ENCODE assay signal across 18 cellular contexts in genomic region chr7:152699101-152699500, GRCh38. TPM values are rescaled to one million over a fixed set of nuclear protein-coding genes. Genes with fewer than 3 reads are reported as not detected.
DNase-seq lines count a peak whose midpoint lies in the region; ATAC-seq and TF ChIP-seq lines count a peak whose summit lies in the region.
"Had no signal": no experiment of that assay in that cellular context is flagged by ENCODE, and none has a peak within 500 bp of the region (broad histone marks: within the 10 kb centered on the region; RNA-seq: fewer than 3 reads in every experiment).

No MANE protein-coding gene starts in this region.

- H3K27ac Mint-ChIP-seq in T-helper 17 cell (peak overlapping the region; percentile 47), natural killer cell (no peak overlapping the region)

- TF ChIP-seq CTCF in gastrocnemius medialis (IDR thresholded peaks at IDR 0.05 in 4 of 5, conservative IDR thresholded peaks at IDR 0.05 in 1 of 5) (no peak), natural killer cell (IDR thresholded peaks at IDR 0.05) (no peak)

- H3K4me3 Mint-ChIP-seq in T-helper 17 cell = no peak overlapping the region
- H3K4me3 Mint-ChIP-seq in natural killer cell = no peak overlapping the region

- no peaks in the 10 kb centered on the region for H3K36me3 ChIP-seq in gastrocnemius medialis
- H3K36me3 ChIP-seq: BLaER1 had no signal

- H3K4me1 Mint-ChIP-seq in T-helper 17 cell = no peaks in the 10 kb centered on the region
- no peaks in the 10 kb centered on the region for H3K4me1 Mint-ChIP-seq in natural killer cell

- H3K27me3 Mint-ChIP-seq in T-helper 17 cell = no peaks in the 10 kb centered on the region
- no peaks in the 10 kb centered on the region for H3K27me3 Mint-ChIP-seq in natural killer cell (ENCODE audit: low read depth in 2 of 2)

- H3K27ac ChIP-seq in gastrocnemius medialis = peak overlapping the region; percentile 81 to 86 (median 83)
- H3K27ac ChIP-seq: BLaER1, SK-N-MC had no signal

- H3K9me3 ChIP-seq in T-helper 17 cell (ENCODE audit: control insufficient read depth, low read length, poor library complexity, severe bottlenecking) (no peaks in the 10 kb centered on the region), gastrocnemius medialis (no peaks in the 10 kb centered on the region)

- peak overlapping the region in 2 of 4 donors; percentile 30 to 51 for H3K4me3 ChIP-seq in gastrocnemius medialis
- H3K4me3 ChIP-seq: BLaER1, SK-N-MC had no signal

- H3K4me1 ChIP-seq in gastrocnemius medialis = peaks cover 15 to 16% of the 10 kb centered on the region in 2 donors

- TF ChIP-seq POLR2A in gastrocnemius medialis (IDR thresholded peaks at IDR 0.05) = no peak

- intact Hi-C loops in gastrocnemius medialis (cut with DNase I; ENCODE audit: low total_unique reads) (no loop called here), natural killer cell (cut with micrococcal nuclease) (no loop called here)

- in situ Hi-C loops in gastrocnemius medialis (cut with MboI; ENCODE audit: low sequenced_read_pairs in 4 of 4) = loop anchor here in 1 of 4 donors (25.0 kb wide), 1 partner anchor 362 kb away; no protein-coding TSS in a partner anchor

- peak; percentile 10 for DNase-seq in NCI-H1105 treated with DMSO at 0.1 percent for 48 hours (lab: John Stamatoyannopoulos, UW)
- DNase-seq in NCI-H1105 (lab: John Stamatoyannopoulos, UW) = no peak
- DNase-seq in NCI-H146 (lab: John Stamatoyannopoulos, UW) = peak; percentile 34
- no peak for DNase-seq in T-helper 17 cell
- no peak for DNase-seq in gastrocnemius medialis
- no peak for DNase-seq in DMS53 (lab: John Stamatoyannopoulos, UW)
- DNase-seq in natural killer cell = no peak
- DNase-seq: DMS153, HCEC 1CT, KG1, NCI-H1048, NCI-H1694 treated with DMSO at 0.1 percent for 48 hours, NCI-H446 treated with DMSO at 0.1 percent for 48 hours, Right ventricle myocardium superior, T-helper 1 cell had no signal

- H3K36me3 Mint-ChIP-seq in T-helper 17 cell (ENCODE audit: low read depth) (no peaks in the 10 kb centered on the region), natural killer cell (no peaks in the 10 kb centered on the region)

- H3K9me3 Mint-ChIP-seq in natural killer cell = no peaks in the 10 kb centered on the region

- no peak for ATAC-seq in T-helper 17 cell
- ATAC-seq in gastrocnemius medialis = no peak
- ATAC-seq in HG03045 (IDR thresholded peaks at IDR 0.05; ENCODE audit: unreplicated experiment) = no peak
- ATAC-seq in natural killer cell = no peak

- H3K27me3 ChIP-seq in gastrocnemius medialis = no peaks in the 10 kb centered on the region
- H3K27me3 ChIP-seq: BLaER1 had no signal

RNA-seq across cellular contexts. Expression of gene XRCC2, which starts 23.2 kb away (rescaled TPM):
- total RNA-seq in T-helper 17 cell (under 1 TPM; 0.25 to 0.50 TPM), gastrocnemius medialis (under 1 TPM in 3 of 4 donors, not detected in 1; 0.07 to 0.41 (median 0.20) TPM), natural killer cell (1 to 10 TPM; 1.0 to 1.3 (median 1.2) TPM)

Comparison
In these comparisons a context has a peak if more than half of its experiments do, and no peak if none do; other contexts are left out.
1. DNase-seq: peak in NCI-H1105 treated with DMSO at 0.1 percent for 48 hours (single experiment) and NCI-H146 (single experiment); none in NCI-H1105 (single experiment), T-helper 17 cell (0 of 3), gastrocnemius medialis (0 of 2), DMS53 (single experiment) and natural killer cell (single experiment).